11 cellular contexts compared by ENCODE assay signal in genomic region chr15:73956276-73957086, GRCh38. TPM values are rescaled to one million over a fixed set of nuclear protein-coding genes. Genes with fewer than 3 reads are reported as not detected.
DNase-seq lines count a peak whose midpoint lies in the region; ATAC-seq and TF ChIP-seq lines count a peak whose summit lies in the region.
"Had no signal": no experiment of that assay in that cellular context is flagged by ENCODE, and none has a peak within 500 bp of the region (broad histone marks: within the 10 kb centered on the region; RNA-seq: fewer than 3 reads in every experiment).

No MANE protein-coding gene starts in this region.

- TF ChIP-seq CTCF in heart right ventricle (IDR thresholded peaks at IDR 0.05), result no peak
- TF ChIP-seq CTCF in hepatocyte (IDR thresholded peaks at IDR 0.05; ENCODE audit: poor library complexity), result no peak

- H3K36me3 ChIP-seq in heart right ventricle (peaks cover 0 to 5% (median 0%) of the 10 kb centered on the region in 9 donors), adipocyte (ENCODE audit: control insufficient read depth, insufficient read depth, low read length, severe bottlenecking) (no peaks in the 10 kb centered on the region), hepatocyte (replicated peaks; ENCODE audit: insufficient read depth, low read depth) (no peaks in the 10 kb centered on the region), aorta (ENCODE audit: control insufficient read depth in 1 of 2, insufficient read depth in 2 of 2, low read length in 1 of 2) (no peaks in the 10 kb centered on the region)

- no peak overlapping the region for H2AFZ ChIP-seq in hepatocyte

- H3K4me2 ChIP-seq in hepatocyte, result no peak overlapping the region

- H3K27me3 ChIP-seq in heart right ventricle, result no peaks in the 10 kb centered on the region
- H3K27me3 ChIP-seq in adipocyte (replicated peaks; ENCODE audit: control insufficient read depth, insufficient read depth, low read length), result no peaks in the 10 kb centered on the region
- H3K27me3 ChIP-seq in hepatocyte, result no peaks in the 10 kb centered on the region
- H3K27me3 ChIP-seq in aorta (ENCODE audit: control insufficient read depth in 1 of 2, insufficient read depth in 2 of 2, low read length in 1 of 2), result no peaks in the 10 kb centered on the region

- peak overlapping the region; percentile 22 for H3K9ac ChIP-seq in adipocyte (ENCODE audit: low read length)

- ATAC-seq in heart right ventricle, result peak in 7 of 8 donors; percentile 22 to 68 (median 35)
- ATAC-seq in Right ventricle myocardium superior (ENCODE audit: poor library complexity), result no peak
- ATAC-seq in aorta (ENCODE audit: low FRiP score), result peak; percentile 68
- no peak for ATAC-seq in left lobe of liver

- DNase-seq in heart right ventricle, result no peak
- no peak for DNase-seq in Right ventricle myocardium superior
- peak; percentile 81 for DNase-seq in adipocyte (ENCODE audit: low read depth)
- DNase-seq in hepatocyte (ENCODE audit: low spot score), result peak; percentile 4
- peak; percentile 81 to 88 for DNase-seq in aorta
- DNase-seq in T-helper 9 cell, result no peak
- no peak for DNase-seq in left lobe of liver (ENCODE audit: low spot score)
- DNase-seq in NCI-H146 treated with DMSO at 0.1 percent for 48 hours (lab: John Stamatoyannopoulos, UW; ENCODE audit: unreplicated experiment), result no peak
- DNase-seq: anterior cingulate cortex; CD4-positive, alpha-beta memory T cell; midbrain had no signal

- 67 to 80% methylated on average over 17 of the region's 17 CpGs for WGBS in heart right ventricle, 2 donors
- WGBS in hepatocyte (ENCODE audit: low lambda C conversion rate, missing lambda C conversion rate), result 86% methylated on average over 17 of the region's 17 CpGs
- WGBS in aorta, 2 donors, result 30 to 35% methylated on average over 17 of the region's 17 CpGs

- H3K9me3 ChIP-seq in heart right ventricle (no peaks in the 10 kb centered on the region), adipocyte (ENCODE audit: control insufficient read depth, low read length) (no peaks in the 10 kb centered on the region), hepatocyte (ENCODE audit: low read depth) (no peaks in the 10 kb centered on the region), aorta (ENCODE audit: control insufficient read depth, low read length) (no peaks in the 10 kb centered on the region)

- H3K4me3 ChIP-seq in heart right ventricle (no peak overlapping the region), adipocyte (ENCODE audit: low read length) (no peak overlapping the region), hepatocyte (no peak overlapping the region), aorta (ENCODE audit: low read length in 2 of 2) (no peak overlapping the region)

- no peaks in the 10 kb centered on the region for H3K79me2 ChIP-seq in hepatocyte

- no peaks in the 10 kb centered on the region for H3K9me2 ChIP-seq in hepatocyte (replicated peaks; ENCODE audit: insufficient read depth)

- intact Hi-C loops in heart right ventricle (cut with DNase I) (no loop called here), Right ventricle myocardium superior (cut with DNase I) (no loop called here), aorta (cut with DNase I) (no loop called here)

- H3K27ac ChIP-seq in heart right ventricle (peak overlapping the region in 5 of 10 donors; percentile 17 to 43 (median 27)), hepatocyte (no peak overlapping the region), aorta (ENCODE audit: low read depth in 1 of 2, low read length in 2 of 2) (no peak overlapping the region)

- no peaks in the 10 kb centered on the region for H4K20me1 ChIP-seq in hepatocyte (ENCODE audit: insufficient read depth, poor library complexity, severe bottlenecking)

- peaks cover 13 to 58% (median 39%) of the 10 kb centered on the region in 9 donors for H3K4me1 ChIP-seq in heart right ventricle
- peaks cover 39% of the 10 kb centered on the region for H3K4me1 ChIP-seq in adipocyte (ENCODE audit: control insufficient read depth, insufficient read depth, low read length)
- H3K4me1 ChIP-seq in hepatocyte (ENCODE audit: insufficient read depth), result peaks cover 11% of the 10 kb centered on the region
- no peaks in the 10 kb centered on the region for H3K4me1 ChIP-seq in aorta (ENCODE audit: control insufficient read depth in 1 of 2, insufficient read depth in 2 of 2, low read length in 2 of 2)

RNA-seq across cellular contexts. Expression of gene LOXL1, which starts 30.2 kb away (rescaled TPM):
- total RNA-seq in heart right ventricle, result 10 to 100 TPM; 11.2 to 60.2 (median 26.3) TPM
- 10 to 100 TPM; 41.4 to 66.6 TPM for polyA plus RNA-seq in heart right ventricle
- 14.6 TPM for total RNA-seq in Right ventricle myocardium superior
- 35.6 and 44.5 TPM in 2 replicates for total RNA-seq in hepatocyte
- polyA plus RNA-seq in hepatocyte, result 96.9 and 136 TPM in 2 replicates
- 100 to 1,000 TPM; 108 to 115 TPM for total RNA-seq in aorta
- polyA plus RNA-seq in aorta, result 100 to 1,000 TPM in 1 of 2 donors, 10 to 100 TPM in 1; 49.0 to 138 TPM
- 0.75 TPM for total RNA-seq in left lobe of liver

RNA-seq across cellular contexts. Expression of gene STOML1, which starts 35.6 kb away (rescaled TPM):
- total RNA-seq in heart right ventricle (10 to 100 TPM; 21.1 to 38.4 (median 27.2) TPM), Right ventricle myocardium superior (26.8 TPM), hepatocyte (10.3 and 14.2 TPM in 2 replicates), aorta (10 to 100 TPM; 12.9 to 16.4 TPM), left lobe of liver (8.1 TPM)
- polyA plus RNA-seq in heart right ventricle (10 to 100 TPM; 33.1 to 35.0 TPM), hepatocyte (19.8 and 21.0 TPM in 2 replicates), aorta (10 to 100 TPM; 10.5 to 19.2 TPM)

RNA-seq across cellular contexts. Expression of gene PML, which starts 38.0 kb away (rescaled TPM):
- total RNA-seq in heart right ventricle (10 to 100 TPM; 17.9 to 50.1 (median 22.5) TPM), Right ventricle myocardium superior (18.2 TPM), hepatocyte (9.7 and 15.7 TPM in 2 replicates), aorta (10 to 100 TPM; 72.6 to 91.9 TPM), left lobe of liver (15.5 TPM)
- polyA plus RNA-seq in heart right ventricle (10 to 100 TPM; 18.4 to 32.0 TPM), hepatocyte (29.9 and 38.8 TPM in 2 replicates), aorta (10 to 100 TPM in 1 of 2 donors, 1 to 10 TPM in 1; 8.6 to 45.5 TPM)

Comparison
In these comparisons a context has a peak if more than half of its experiments do, and no peak if none do; other contexts are left out.
1. ATAC-seq: peak in heart right ventricle (7 of 8) and aorta (single experiment); none in Right ventricle myocardium superior (single experiment) and left lobe of liver (single experiment).
2. DNase-seq: peak in adipocyte (single experiment), hepatocyte (single experiment) and aorta (2 of 2); none in heart right ventricle (0 of 2), Right ventricle myocardium superior (single experiment), T-helper 9 cell (single experiment), left lobe of liver (single experiment) and NCI-H146 treated with DMSO at 0.1 percent for 48 hours (single experiment).